In genomic region chr5:140165101-140165920, GRCh38 we compare ENCODE assay signal across 16 cellular contexts. TPM values are rescaled to one million over a fixed set of nuclear protein-coding genes. Genes with fewer than 3 reads are reported as not detected.
DNase-seq lines count a peak whose midpoint lies in the region; ATAC-seq and TF ChIP-seq lines count a peak whose summit lies in the region.
"Had no signal": no experiment of that assay in that cellular context is flagged by ENCODE, and none has a peak within 500 bp of the region (broad histone marks: within the 10 kb centered on the region; RNA-seq: fewer than 3 reads in every experiment).

No MANE protein-coding gene starts in this region.

- H3K79me2 ChIP-seq in hepatocyte = no peaks in the 10 kb centered on the region

- H3K27me3 Mint-ChIP-seq in activated T-helper 17 cell treated with anti-CD3 and anti-CD28 coated beads, Interleukin-2, amount 50 U/mL, for 72 hours = no peaks in the 10 kb centered on the region
- H3K27me3 Mint-ChIP-seq in neural crest cell (ENCODE audit: low read depth) = no peaks in the 10 kb centered on the region
- H3K27me3 Mint-ChIP-seq: CD4-positive, CD25-positive, alpha-beta regulatory T cell had no signal

- peak overlapping the region; percentile 35 for H3K27ac Mint-ChIP-seq in activated T-helper 17 cell treated with anti-CD3 and anti-CD28 coated beads, Interleukin-2, amount 50 U/mL, for 72 hours
- no peak overlapping the region for H3K27ac Mint-ChIP-seq in neural crest cell (ENCODE audit: unreplicated experiment)
- H3K27ac Mint-ChIP-seq: activated CD4-positive, alpha-beta T cell treated with anti-CD3 and anti-CD28 coated beads, Interleukin-2, amount 10 ng/mL, durations not matched to agents 7 days and 5 days; activated naive CD4-positive, alpha-beta T cell treated with anti-CD3 and anti-CD28 coated beads, Interleukin-2, amount 10 ng/mL, durations not matched to agents 7 days and 5 days; neural progenitor cell had no signal

- H3K4me3 Mint-ChIP-seq in activated T-helper 17 cell treated with anti-CD3 and anti-CD28 coated beads, Interleukin-2, amount 50 U/mL, for 72 hours = no peak overlapping the region
- peak overlapping the region; percentile 18 for H3K4me3 Mint-ChIP-seq in neural crest cell
- H3K4me3 Mint-ChIP-seq: activated CD4-positive, alpha-beta T cell treated with anti-CD3 and anti-CD28 coated beads, Interleukin-2, amount 10 ng/mL, durations not matched to agents 7 days and 5 days; activated naive CD4-positive, alpha-beta T cell treated with anti-CD3 and anti-CD28 coated beads, Interleukin-2, amount 10 ng/mL, durations not matched to agents 7 days and 5 days; CD4-positive, CD25-positive, alpha-beta regulatory T cell; neural progenitor cell had no signal

- TF ChIP-seq CTCF in HEK293 (tag by site-specific recombination; IDR thresholded peaks at IDR 0.05) = no peak
- TF ChIP-seq CTCF in hepatocyte (IDR thresholded peaks at IDR 0.05; ENCODE audit: poor library complexity) = no peak
- TF ChIP-seq CTCF in neural crest cell (conservative IDR thresholded peaks at IDR 0.05) = no peak

- no peaks in the 10 kb centered on the region for H4K20me1 ChIP-seq in hepatocyte (ENCODE audit: insufficient read depth, poor library complexity, severe bottlenecking)

- H3K4me1 Mint-ChIP-seq in activated T-helper 17 cell treated with anti-CD3 and anti-CD28 coated beads, Interleukin-2, amount 50 U/mL, for 72 hours = no peaks in the 10 kb centered on the region
- H3K4me1 Mint-ChIP-seq in neural crest cell = peaks cover 4% of the 10 kb centered on the region
- H3K4me1 Mint-ChIP-seq: activated naive CD4-positive, alpha-beta T cell treated with anti-CD3 and anti-CD28 coated beads, Interleukin-2, amount 10 ng/mL, durations not matched to agents 7 days and 5 days; CD4-positive, CD25-positive, alpha-beta regulatory T cell had no signal

- CTCF ChIA-PET in HEK293 (lab: Yijun Ruan, JAX) = interaction anchor here (0.7 to 1.5 kb wide), 4 partner anchors 13 to 196 kb away, joined by 3 read pairs; no protein-coding TSS in a partner anchor

- DNase-seq in hepatocyte (ENCODE audit: low spot score) (no peak), neural crest cell (ENCODE audit: low read depth, low spot score) (no peak), OCI-M1 (lab: John Stamatoyannopoulos, UW) (no peak), NOMO-1 treated with DMSO at 0.1 percent for 48 hours (lab: John Stamatoyannopoulos, UW; ENCODE audit: unreplicated experiment) (no peak), NOMO-1 (lab: John Stamatoyannopoulos, UW; ENCODE audit: unreplicated experiment in 2 of 2) (no peak)
- DNase-seq: activated CD4-positive, alpha-beta T cell treated with anti-CD3 and anti-CD28 coated beads, Interleukin-2, amount 10 ng/mL, durations not matched to agents 7 days and 5 days; activated naive CD4-positive, alpha-beta T cell treated with anti-CD3 and anti-CD28 coated beads, Interleukin-2, amount 10 ng/mL, durations not matched to agents 7 days and 5 days; CD4-positive, CD25-positive, alpha-beta regulatory T cell; NCI-H1436; NCI-H2227 treated with DMSO at 0.1 percent for 48 hours; RPMI8226; stimulated activated naive CD8-positive, alpha-beta T cell treated with anti-CD3 and anti-CD28 coated beads, Interleukin-15, Interleukin-2, amounts not matched to agents 100 U/mL and 50 U/mL, for 24 hours had no signal

- ATAC-seq in activated T-helper 17 cell treated with anti-CD3 and anti-CD28 coated beads, Interleukin-2, amount 50 U/mL, for 72 hours (replicated peaks) = no peak
- ATAC-seq in HG03039 (IDR thresholded peaks at IDR 0.05; ENCODE audit: unreplicated experiment) = no peak
- ATAC-seq: stimulated activated naive CD8-positive, alpha-beta T cell treated with anti-CD3 and anti-CD28 coated beads, Interleukin-15, Interleukin-2, amounts not matched to agents 100 U/mL and 50 U/mL, for 24 hours had no signal

- POLR2A ChIA-PET in HEK293 (lab: Yijun Ruan, JAX) = no interaction called here

- H3K4me3 ChIP-seq in HEK293 (ENCODE audit: low read depth, low read length) (no peak overlapping the region), hepatocyte (no peak overlapping the region)
- H3K4me3 ChIP-seq: neural progenitor cell had no signal

- no peaks in the 10 kb centered on the region for H3K27me3 ChIP-seq in hepatocyte
- H3K27me3 ChIP-seq: neural progenitor cell had no signal

- no peak overlapping the region for H3K27ac ChIP-seq in HEK293 (ENCODE audit: extremely low read depth, low read depth, low read length)
- H3K27ac ChIP-seq in hepatocyte = peak overlapping the region; percentile 51
- H3K27ac ChIP-seq: neural progenitor cell had no signal

- no peaks in the 10 kb centered on the region for H3K36me3 Mint-ChIP-seq in activated T-helper 17 cell treated with anti-CD3 and anti-CD28 coated beads, Interleukin-2, amount 50 U/mL, for 72 hours (ENCODE audit: low read depth)
- H3K36me3 Mint-ChIP-seq in neural crest cell (ENCODE audit: low read depth) = no peaks in the 10 kb centered on the region
- H3K36me3 Mint-ChIP-seq: activated naive CD4-positive, alpha-beta T cell treated with anti-CD3 and anti-CD28 coated beads, Interleukin-2, amount 10 ng/mL, durations not matched to agents 7 days and 5 days; CD4-positive, CD25-positive, alpha-beta regulatory T cell; neural progenitor cell had no signal

- no peaks in the 10 kb centered on the region for H3K9me3 Mint-ChIP-seq in activated T-helper 17 cell treated with anti-CD3 and anti-CD28 coated beads, Interleukin-2, amount 50 U/mL, for 72 hours
- no peaks in the 10 kb centered on the region for H3K9me3 Mint-ChIP-seq in neural crest cell
- H3K9me3 Mint-ChIP-seq: activated CD4-positive, alpha-beta T cell treated with anti-CD3 and anti-CD28 coated beads, Interleukin-2, amount 10 ng/mL, durations not matched to agents 7 days and 5 days; activated naive CD4-positive, alpha-beta T cell treated with anti-CD3 and anti-CD28 coated beads, Interleukin-2, amount 10 ng/mL, durations not matched to agents 7 days and 5 days; CD4-positive, CD25-positive, alpha-beta regulatory T cell; neural progenitor cell had no signal

- WGBS in hepatocyte (ENCODE audit: low lambda C conversion rate, missing lambda C conversion rate) = 76% methylated on average over 5 of the region's 5 CpGs

- H3K9me3 ChIP-seq in HEK293 (ENCODE audit: control insufficient read depth, insufficient read depth, low read depth, low read length) (no peaks in the 10 kb centered on the region), hepatocyte (ENCODE audit: low read depth) (no peaks in the 10 kb centered on the region)

- H3K4me2 ChIP-seq in hepatocyte = no peak overlapping the region
- H3K4me2 ChIP-seq: neural progenitor cell had no signal

- no peak overlapping the region for H2AFZ ChIP-seq in hepatocyte
- H2AFZ ChIP-seq: neural progenitor cell had no signal

- no peaks in the 10 kb centered on the region for H3K9me2 ChIP-seq in hepatocyte (replicated peaks; ENCODE audit: insufficient read depth)

- H3K36me3 ChIP-seq in HEK293 (ENCODE audit: control insufficient read depth in 2 of 2, insufficient read depth in 1 of 2, low read length in 2 of 2) (no peaks in the 10 kb centered on the region), hepatocyte (replicated peaks; ENCODE audit: insufficient read depth, low read depth) (no peaks in the 10 kb centered on the region)
- H3K36me3 ChIP-seq: neural progenitor cell had no signal

- H3K4me1 ChIP-seq in HEK293 (ENCODE audit: control insufficient read depth, insufficient read depth, low read length) (peaks cover 9% of the 10 kb centered on the region), hepatocyte (ENCODE audit: insufficient read depth) (no peaks in the 10 kb centered on the region)
- H3K4me1 ChIP-seq: neural progenitor cell had no signal

TF ChIP-seq in HEK293, 187 proteins besides CTCF, POLR2A, EP300 and RAD21 (continues in another document):
- 0 out of 2 replicates have a peak, but pooled peaks have one; percentile 22 for TF ChIP-seq ZNF398 (tag by site-specific recombination; IDR thresholded peaks at IDR 0.05)
- TF ChIP-seq KLF1 (tag by site-specific recombination; IDR thresholded peaks at IDR 0.05) = peak; percentile 89
- TF ChIP-seq ZSCAN18 (tag by site-specific recombination; IDR thresholded peaks at IDR 0.05) = no peak
- TF ChIP-seq ZBTB17 (tag by site-specific recombination; IDR thresholded peaks at IDR 0.05) = peak; percentile 43; the same call in 1 of the 2 replicates
- no peak for TF ChIP-seq ZBTB20 (tag by site-specific recombination; IDR thresholded peaks at IDR 0.05)

RNA-seq across cellular contexts. Expression of gene CYSTM1, which starts 9.7 kb away (rescaled TPM):
- total RNA-seq in activated T-helper 17 cell treated with anti-CD3 and anti-CD28 coated beads, Interleukin-2, amount 50 U/mL, for 72 hours = 10 to 100 TPM; 11.3 to 11.9 TPM
- total RNA-seq in hepatocyte (111 and 120 TPM in 2 replicates), neural crest cell (18.2 and 19.8 TPM in 2 replicates)
- 196 and 262 TPM in 2 replicates for polyA plus RNA-seq in hepatocyte

RNA-seq across cellular contexts. Expression of gene IGIP, which starts 39.6 kb away (rescaled TPM):
- total RNA-seq in activated T-helper 17 cell treated with anti-CD3 and anti-CD28 coated beads, Interleukin-2, amount 50 U/mL, for 72 hours = 1 to 10 TPM; 2.4 to 6.7 TPM
- 4.4 and 7.2 TPM in 2 replicates for total RNA-seq in hepatocyte
- 0.50 and 0.89 TPM in 2 replicates for polyA plus RNA-seq in hepatocyte
- 1.1 and 1.4 TPM in 2 replicates for total RNA-seq in neural crest cell

RNA-seq across cellular contexts. Expression of gene PURA, which starts 51.4 kb away (rescaled TPM):
- total RNA-seq in activated T-helper 17 cell treated with anti-CD3 and anti-CD28 coated beads, Interleukin-2, amount 50 U/mL, for 72 hours = 10 to 100 TPM; 11.1 to 14.3 TPM
- total RNA-seq in hepatocyte = 11.9 and 13.8 TPM in 2 replicates
- polyA plus RNA-seq in hepatocyte = 7.4 and 10.1 TPM in 2 replicates
- 5.5 and 5.7 TPM in 2 replicates for total RNA-seq in neural crest cell
